In the genomic region with DNA sequence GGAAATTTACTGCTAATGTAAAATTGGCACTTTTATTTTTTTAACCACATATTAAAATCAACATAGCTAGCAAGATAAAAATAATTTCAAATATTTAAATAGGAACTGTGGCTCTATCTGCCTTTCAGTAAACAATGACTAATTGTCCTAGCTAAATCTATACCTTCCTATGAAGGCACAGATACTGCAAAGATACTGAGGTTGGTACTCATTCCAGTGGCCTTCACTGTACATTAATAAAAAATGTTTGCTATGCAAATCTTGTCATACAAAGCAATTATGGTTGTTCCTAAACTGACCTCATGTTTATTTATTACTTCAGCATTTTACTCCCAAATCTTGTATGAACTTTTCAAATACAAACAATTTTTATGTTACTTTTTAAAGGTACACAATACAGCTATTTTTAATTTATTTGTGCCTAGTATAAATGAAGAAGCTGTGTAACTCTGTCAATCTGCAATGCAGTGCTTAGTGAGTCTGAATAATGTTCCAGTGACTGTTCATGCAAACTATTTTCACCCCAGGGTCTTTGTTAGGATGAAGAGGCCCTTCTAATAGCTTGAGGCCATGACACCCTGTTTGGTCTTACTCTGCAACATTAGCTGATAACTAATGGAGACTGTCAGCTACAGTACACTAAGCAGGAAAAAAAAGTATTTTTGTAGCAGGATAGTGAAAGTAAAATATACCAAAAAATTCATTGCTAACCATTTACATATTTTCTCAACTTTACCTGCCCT, we compare ENCODE assay signal across 1 cellular context.
TF ChIP-seq lines count a peak whose summit lies in the region.

No MANE protein-coding gene starts in this region.

TF ChIP-seq in SK-N-SH, 30 proteins besides CTCF, POLR2A, EP300 and RAD21 (continued from another document):
- TF ChIP-seq, protein P1, sequence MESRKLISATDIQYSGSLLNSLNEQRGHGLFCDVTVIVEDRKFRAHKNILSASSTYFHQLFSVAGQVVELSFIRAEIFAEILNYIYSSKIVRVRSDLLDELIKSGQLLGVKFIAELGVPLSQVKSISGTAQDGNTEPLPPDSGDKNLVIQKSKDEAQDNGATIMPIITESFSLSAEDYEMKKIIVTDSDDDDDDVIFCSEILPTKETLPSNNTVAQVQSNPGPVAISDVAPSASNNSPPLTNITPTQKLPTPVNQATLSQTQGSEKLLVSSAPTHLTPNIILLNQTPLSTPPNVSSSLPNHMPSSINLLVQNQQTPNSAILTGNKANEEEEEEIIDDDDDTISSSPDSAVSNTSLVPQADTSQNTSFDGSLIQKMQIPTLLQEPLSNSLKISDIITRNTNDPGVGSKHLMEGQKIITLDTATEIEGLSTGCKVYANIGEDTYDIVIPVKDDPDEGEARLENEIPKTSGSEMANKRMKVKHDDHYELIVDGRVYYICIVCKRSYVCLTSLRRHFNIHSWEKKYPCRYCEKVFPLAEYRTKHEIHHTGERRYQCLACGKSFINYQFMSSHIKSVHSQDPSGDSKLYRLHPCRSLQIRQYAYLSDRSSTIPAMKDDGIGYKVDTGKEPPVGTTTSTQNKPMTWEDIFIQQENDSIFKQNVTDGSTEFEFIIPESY (IDR thresholded peaks at IDR 0.05; ENCODE audit: borderline replicate concordance, low read depth) = no peak
- TF ChIP-seq TEAD4 (IDR thresholded peaks at IDR 0.05; ENCODE audit: borderline replicate concordance, insufficient read depth) = no peak
- TF ChIP-seq NFIC (IDR thresholded peaks at IDR 0.05; ENCODE audit: borderline replicate concordance) = no peak
- TF ChIP-seq MEF2A (IDR thresholded peaks at IDR 0.05; ENCODE audit: borderline replicate concordance, low read depth) = no peak
TF ChIP-seq in SK-N-SH: peak in this region for 0.
